In genomic region chr12:126362490-126362889, GRCh38 we compare ENCODE assay signal across 20 cellular contexts.
DNase-seq lines count a peak whose midpoint lies in the region; ATAC-seq, FAIRE-seq and TF ChIP-seq lines count a peak whose summit lies in the region.
"Had no signal": no experiment of that assay in that cellular context is flagged by ENCODE, and none has a peak within 500 bp of the region (broad histone marks: within the 10 kb centered on the region; RNA-seq: fewer than 3 reads in every experiment).

No MANE protein-coding gene starts in this region.

- H3K36me3 ChIP-seq in A673 (ENCODE audit: insufficient read depth, low read length, poor library complexity, severe bottlenecking), result no peaks in the 10 kb centered on the region
- no peaks in the 10 kb centered on the region for H3K36me3 ChIP-seq in GM23338 (ENCODE audit: insufficient read depth)
- H3K36me3 ChIP-seq: HAP-1 had no signal

- intact Hi-C loops in A673 (cut with micrococcal nuclease; ENCODE audit: unreplicated experiment), result loop anchor here (5.0 kb wide), 1 partner anchor 255 kb away; no protein-coding TSS in a partner anchor

- H3K27ac ChIP-seq in A673 (ENCODE audit: low read depth, low read length, poor library complexity, severe bottlenecking) (no peak overlapping the region), GM23338 (ENCODE audit: low read depth) (no peak overlapping the region)
- H3K27ac ChIP-seq: C4-2B, HL-60, RWPE1 had no signal

- peaks cover 96% of the 10 kb centered on the region for H3K9me3 Mint-ChIP-seq in GM23338

- H3K27me3 ChIP-seq in A673 (replicated peaks; ENCODE audit: insufficient read depth, low read depth, low read length, poor library complexity) (no peaks in the 10 kb centered on the region), GM23338 (ENCODE audit: insufficient read depth) (no peaks in the 10 kb centered on the region)

- POLR2A ChIA-PET in A673 (lab: Charles Lee; ENCODE audit: low non-redundant PET), result no interaction called here

- TF ChIP-seq CTCF in A673 (conservative IDR thresholded peaks at IDR 0.05; ENCODE audit: low read depth, low read length) (no peak), GM23338 (conservative IDR thresholded peaks at IDR 0.05; ENCODE audit: low read depth in 2 of 2) (no peak)

- H2AFZ ChIP-seq in GM23338, result no peak overlapping the region

- H3K4me3 ChIP-seq in A673 (ENCODE audit: low read depth, low read length, poor library complexity, severe bottlenecking) (no peak overlapping the region), GM23338 (no peak overlapping the region)
- H3K4me3 ChIP-seq: HAP-1 had no signal

- H3K4me1 ChIP-seq in A673 (ENCODE audit: insufficient read depth, low read length, poor library complexity, severe bottlenecking) (peaks cover 7% of the 10 kb centered on the region), GM23338 (ENCODE audit: insufficient read depth) (no peaks in the 10 kb centered on the region)
- H3K4me1 ChIP-seq: HAP-1 had no signal

- peaks cover 32% of the 10 kb centered on the region for H3K36me3 Mint-ChIP-seq in GM23338 (ENCODE audit: low read depth)

- no peaks in the 10 kb centered on the region for H3K4me1 Mint-ChIP-seq in GM23338

- 0 out of 2 replicates have a peak, but pooled peaks cover 5% of the 10 kb centered on the region for H3K9me2 ChIP-seq in GM23338 (ENCODE audit: insufficient read depth)

- H3F3A ChIP-seq in GM23338 (replicated peaks; ENCODE audit: low read depth), result no peaks in the 10 kb centered on the region

- H4K20me1 ChIP-seq in GM23338 (replicated peaks; ENCODE audit: insufficient read depth), result no peaks in the 10 kb centered on the region

- no peaks in the 10 kb centered on the region for H3K79me2 ChIP-seq in GM23338 (replicated peaks; ENCODE audit: insufficient read depth)

- no peaks in the 10 kb centered on the region for H3K9me3 ChIP-seq in A673 (ENCODE audit: low read depth, low read length, poor library complexity, severe bottlenecking)
- H3K9me3 ChIP-seq: HAP-1 had no signal

- H3K4me3 Mint-ChIP-seq in GM23338, result no peak overlapping the region

- BruUV-seq in A673 (replicated peaks; lab: Mats Ljungman, UMichigan), result no TSS peak

- CTCF ChIA-PET in A673 (lab: Charles Lee), result interaction anchor here (0.6 kb wide), 1 partner anchor 70 kb away, joined by 3 read pairs; no protein-coding TSS in a partner anchor

- H3K4me2 ChIP-seq in GM23338, result no peak overlapping the region

- peak; percentile 55 for ATAC-seq in GM18868 (IDR thresholded peaks at IDR 0.05; ENCODE audit: unreplicated experiment)
- ATAC-seq in GM23338, result no peak

- H3K27ac Mint-ChIP-seq in GM23338, result no peak overlapping the region

- peaks cover 5% of the 10 kb centered on the region for H3K27me3 Mint-ChIP-seq in GM23338 (ENCODE audit: insufficient read depth, low read depth, poor library complexity)

- peak; percentile 36 for DNase-seq in A673 (ENCODE audit: low spot score)
- peak; percentile 32 for DNase-seq in RCC 7860 (ENCODE audit: low spot score)
- peak; percentile 2 for DNase-seq in renal cortical epithelial cell (ENCODE audit: low read depth)
- DNase-seq in stimulated activated naive CD4-positive, alpha-beta T cell (lab: John Stamatoyannopoulos, UW), result no peak
- DNase-seq in GM23338 (ENCODE audit: low spot score), result no peak
- no peak for DNase-seq in NCI-H1417 (lab: John Stamatoyannopoulos, UW)
- DNase-seq: AML-193, DMS79, IMR-90, NCI-H1092 treated with DMSO at 0.1 percent for 48 hours, NCI-H1694, NCI-H748 treated with DMSO at 0.1 percent for 48 hours, OCI-M1, SIG-M5 had no signal

- FAIRE-seq in RCC 7860 (lab: Jason Lieb, UNC), result no peak
- FAIRE-seq: HTR-8/SVneo had no signal

TF ChIP-seq in GM23338, 12 proteins besides CTCF, POLR2A, EP300 and RAD21:
- no peak for TF ChIP-seq ZNF462 (CRISPR knock-in tag; IDR thresholded peaks at IDR 0.05)
- no peak for TF ChIP-seq JUNB (IDR thresholded peaks at IDR 0.05; ENCODE audit: unreplicated experiment)
- no peak for TF ChIP-seq STAT1 (IDR thresholded peaks at IDR 0.05; ENCODE audit: unreplicated experiment)
- TF ChIP-seq EZH2 (IDR thresholded peaks at IDR 0.05; ENCODE audit: low read depth, unreplicated experiment), result no peak
- no peak for TF ChIP-seq NANOG (IDR thresholded peaks at IDR 0.05; ENCODE audit: borderline replicate concordance)

Comparison
In these comparisons a context has a peak if more than half of its experiments do, and no peak if none do; other contexts are left out.
1. DNase-seq: peak in A673 (single experiment), RCC 7860 (single experiment) and renal cortical epithelial cell (single experiment); none in stimulated activated naive CD4-positive, alpha-beta T cell (0 of 6), GM23338 (single experiment) and NCI-H1417 (0 of 3).